ENCODE assay signal across 1 cellular context in the genomic region with DNA sequence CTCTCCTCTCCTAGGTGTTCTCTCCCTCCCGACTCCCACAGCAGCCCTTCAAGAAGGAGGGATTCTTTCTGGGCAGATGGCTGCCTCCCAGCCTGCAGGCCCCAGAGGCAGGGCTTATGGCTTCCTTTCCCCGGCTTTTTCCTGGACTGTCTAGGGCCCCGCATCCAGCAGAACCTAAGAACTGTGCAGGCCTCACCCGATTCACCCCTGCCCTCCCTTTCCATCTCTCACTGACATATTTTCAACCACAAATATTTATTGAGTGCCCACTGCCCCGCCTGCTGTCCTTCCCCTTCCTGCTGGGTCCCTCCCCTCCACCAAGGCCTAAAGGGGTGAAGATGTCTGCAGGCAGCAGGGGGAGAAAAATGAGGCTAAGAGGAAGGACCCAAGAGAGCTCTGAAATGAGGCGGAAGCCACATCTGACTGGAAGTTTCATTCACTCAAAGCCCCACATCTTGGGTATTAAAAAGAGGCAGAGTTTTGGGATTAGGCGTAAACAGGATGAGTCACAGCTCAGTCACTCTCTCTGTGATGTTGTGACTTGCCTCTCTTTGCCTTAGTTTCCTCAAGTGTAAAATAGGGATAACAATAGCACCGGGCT.
TF ChIP-seq lines count a peak whose summit lies in the region.

No MANE protein-coding gene starts in this region.

TF ChIP-seq in H1, 55 proteins besides CTCF, POLR2A, EP300 and RAD21:
- TF ChIP-seq ASH2L (IDR thresholded peaks at IDR 0.05; ENCODE audit: low read length): peak; percentile 50
- TF ChIP-seq POU5F1 (IDR thresholded peaks at IDR 0.05; ENCODE audit: low read depth, low read length): no peak
